Comparison of ENCODE assay signal across 17 cellular contexts in genomic region chr16:67454104-67454503, GRCh38. TPM values are rescaled to one million over a fixed set of nuclear protein-coding genes. Genes with fewer than 3 reads are reported as not detected.
DNase-seq lines count a peak whose midpoint lies in the region; ATAC-seq and TF ChIP-seq lines count a peak whose summit lies in the region.
"Had no signal": no experiment of that assay in that cellular context is flagged by ENCODE, and none has a peak within 500 bp of the region (broad histone marks: within the 10 kb centered on the region; RNA-seq: fewer than 3 reads in every experiment).

No MANE protein-coding gene starts in this region.

- H3K36me3 ChIP-seq in CD8-positive, alpha-beta T cell (ENCODE audit: insufficient read depth, low read length), result no peaks in the 10 kb centered on the region
- peaks cover 3% of the 10 kb centered on the region for H3K36me3 ChIP-seq in ectodermal cell (ENCODE audit: control insufficient read depth, insufficient read depth, low read length)
- H3K36me3 ChIP-seq: MG63 had no signal

- POLR2A ChIA-PET in CD8-positive, alpha-beta T cell (lab: Charles Lee), result no interaction called here
- POLR2A ChIA-PET in WTC11 (lab: Charles Lee), result no interaction called here

- H3K27me3 ChIP-seq in CD8-positive, alpha-beta T cell (ENCODE audit: insufficient read depth, low read length), result no peaks in the 10 kb centered on the region
- H3K27me3 ChIP-seq in ectodermal cell (ENCODE audit: control insufficient read depth, insufficient read depth, low read length, poor library complexity, severe bottlenecking), result no peaks in the 10 kb centered on the region
- H3K27me3 ChIP-seq: MG63, Peyer's patch had no signal

- 47 to 56% methylated on average over 5 of the region's 5 CpGs for WGBS in ectodermal cell, 2 experiments

- H3K9me3 Mint-ChIP-seq in CD8-positive, alpha-beta T cell, result no peaks in the 10 kb centered on the region
- H3K9me3 Mint-ChIP-seq in nephron progenitor cell (no peaks in the 10 kb centered on the region), WTC11 (no peaks in the 10 kb centered on the region)
- H3K9me3 Mint-ChIP-seq: H9 had no signal

- no peaks in the 10 kb centered on the region for H3K4me1 ChIP-seq in CD8-positive, alpha-beta T cell (ENCODE audit: insufficient read depth, low read length)
- H3K4me1 ChIP-seq in ectodermal cell (ENCODE audit: control insufficient read depth, insufficient read depth, low read length), result peaks cover 25% of the 10 kb centered on the region

- no peak overlapping the region for H3K4me3 Mint-ChIP-seq in CD8-positive, alpha-beta T cell
- H3K4me3 Mint-ChIP-seq in nephron progenitor cell, result peak overlapping the region; percentile 20
- no peak overlapping the region for H3K4me3 Mint-ChIP-seq in WTC11
- H3K4me3 Mint-ChIP-seq: H9 had no signal

- intact Hi-C loops in CD8-positive, alpha-beta T cell (cut with DNase I, micrococcal nuclease), result no loop called here

- TF ChIP-seq CTCF in C4-2B (conservative IDR thresholded peaks at IDR 0.05) (no peak), nephron progenitor cell (IDR thresholded peaks at IDR 0.05) (no peak), WTC11 (IDR thresholded peaks at IDR 0.05) (no peak)
- no peak for TF ChIP-seq CTCF in CD8-positive, alpha-beta T cell (IDR thresholded peaks at IDR 0.05)

- peaks cover 58% of the 10 kb centered on the region for H3K36me3 Mint-ChIP-seq in CD8-positive, alpha-beta T cell
- peaks cover 14% of the 10 kb centered on the region for H3K36me3 Mint-ChIP-seq in nephron progenitor cell (ENCODE audit: low read depth)
- no peaks in the 10 kb centered on the region for H3K36me3 Mint-ChIP-seq in WTC11

- DNase-seq in CD8-positive, alpha-beta T cell, result no peak
- DNase-seq in nephron progenitor cell, result no peak
- no peak for DNase-seq in DMS153 treated with DMSO at 0.1 percent for 48 hours (lab: John Stamatoyannopoulos, UW; ENCODE audit: unreplicated experiment)
- no peak for DNase-seq in NCI-H526 (lab: John Stamatoyannopoulos, UW)
- DNase-seq in WTC11 (ENCODE audit: low spot score), result no peak
- DNase-seq: H9, MG63, NCI-H1092 treated with DMSO at 0.1 percent for 48 hours, NCI-H1694 treated with DMSO at 0.1 percent for 48 hours, NCI-H446 treated with DMSO at 0.1 percent for 48 hours, NCI-H774, SHP77 had no signal

- H3K27me3 Mint-ChIP-seq in CD8-positive, alpha-beta T cell (ENCODE audit: low read depth), result no peaks in the 10 kb centered on the region
- H3K27me3 Mint-ChIP-seq in nephron progenitor cell (ENCODE audit: low read depth, poor library complexity), result peaks cover 8% of the 10 kb centered on the region
- H3K27me3 Mint-ChIP-seq in WTC11 (ENCODE audit: low read depth), result no peaks in the 10 kb centered on the region; the same call in 1 of the 2 replicates

- peak overlapping the region; percentile 4 for H3K27ac Mint-ChIP-seq in CD8-positive, alpha-beta T cell
- H3K27ac Mint-ChIP-seq in nephron progenitor cell (peak overlapping the region; percentile 92), WTC11 (no peak overlapping the region)

- H3K27ac ChIP-seq in C4-2B, result peak overlapping the region; percentile 96
- H3K27ac ChIP-seq in CD8-positive, alpha-beta T cell (ENCODE audit: low read depth, low read length), result no peak overlapping the region
- peak overlapping the region; percentile 60 for H3K27ac ChIP-seq in ectodermal cell (ENCODE audit: insufficient read depth, low read depth, low read length, poor library complexity, severe bottlenecking)

- no peak overlapping the region for H3K4me3 ChIP-seq in CD8-positive, alpha-beta T cell (ENCODE audit: low read depth, low read length)
- H3K4me3 ChIP-seq in ectodermal cell (ENCODE audit: insufficient read depth, low read depth, low read length), result no peak overlapping the region
- H3K4me3 ChIP-seq: MG63, Peyer's patch had no signal

- H3K4me1 Mint-ChIP-seq in CD8-positive, alpha-beta T cell (ENCODE audit: low read depth), result peaks cover 20% of the 10 kb centered on the region
- peaks cover 82% of the 10 kb centered on the region for H3K4me1 Mint-ChIP-seq in nephron progenitor cell
- 0 out of 2 replicates have a peak, but pooled peaks cover 5% of the 10 kb centered on the region for H3K4me1 Mint-ChIP-seq in WTC11

- no peak for ATAC-seq in CD8-positive, alpha-beta T cell
- no peak for ATAC-seq in WTC11
- ATAC-seq in GM18870 (IDR thresholded peaks at IDR 0.05; ENCODE audit: unreplicated experiment), result no peak
- ATAC-seq: HepG2 had no signal

- CTCF ChIA-PET in CD8-positive, alpha-beta T cell (lab: Charles Lee), result interaction anchor here (1.7 kb wide), 1 partner anchor 67 kb away, joined by 5 read pairs; no protein-coding TSS in a partner anchor
- CTCF ChIA-PET in WTC11 (lab: Charles Lee), result interaction anchor here (1.0 to 2.8 kb wide), 2 partner anchors 12 to 27 kb away, joined by 3 to 14 read pairs; partner anchors contain the start of gene ATP6V0D1

- no peaks in the 10 kb centered on the region for H3K9me3 ChIP-seq in CD8-positive, alpha-beta T cell (ENCODE audit: low read length)
- H3K9me3 ChIP-seq in ectodermal cell (ENCODE audit: control insufficient read depth, low read length), result no peaks in the 10 kb centered on the region
- H3K9me3 ChIP-seq: MG63, Peyer's patch had no signal

TF ChIP-seq in WTC11, 78 proteins besides CTCF, POLR2A, EP300 and RAD21 (continues in another document):
- TF ChIP-seq JAZF1 (CRISPR knock-in tag; IDR thresholded peaks at IDR 0.05) (no peak), ZNF532 (CRISPR knock-in tag; IDR thresholded peaks at IDR 0.05; ENCODE audit: borderline replicate concordance) (no peak), CREM (CRISPR knock-in tag; IDR thresholded peaks at IDR 0.05) (no peak), GABPB1 (CRISPR knock-in tag; IDR thresholded peaks at IDR 0.05) (no peak)
- TF ChIP-seq, protein P1, sequence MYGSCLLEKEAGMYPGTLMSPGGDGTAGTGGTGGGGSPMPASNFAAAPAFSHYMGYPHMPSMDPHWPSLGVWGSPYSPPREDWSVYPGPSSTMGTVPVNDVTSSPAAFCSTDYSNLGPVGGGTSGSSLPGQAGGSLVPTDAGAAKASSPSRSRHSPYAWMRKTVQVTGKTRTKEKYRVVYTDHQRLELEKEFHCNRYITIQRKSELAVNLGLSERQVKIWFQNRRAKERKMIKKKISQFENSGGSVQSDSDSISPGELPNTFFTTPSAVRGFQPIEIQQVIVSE (CRISPR knock-in tag; IDR thresholded peaks at IDR 0.05; ENCODE audit: borderline replicate concordance), result no peak
- TF ChIP-seq, protein P2, sequence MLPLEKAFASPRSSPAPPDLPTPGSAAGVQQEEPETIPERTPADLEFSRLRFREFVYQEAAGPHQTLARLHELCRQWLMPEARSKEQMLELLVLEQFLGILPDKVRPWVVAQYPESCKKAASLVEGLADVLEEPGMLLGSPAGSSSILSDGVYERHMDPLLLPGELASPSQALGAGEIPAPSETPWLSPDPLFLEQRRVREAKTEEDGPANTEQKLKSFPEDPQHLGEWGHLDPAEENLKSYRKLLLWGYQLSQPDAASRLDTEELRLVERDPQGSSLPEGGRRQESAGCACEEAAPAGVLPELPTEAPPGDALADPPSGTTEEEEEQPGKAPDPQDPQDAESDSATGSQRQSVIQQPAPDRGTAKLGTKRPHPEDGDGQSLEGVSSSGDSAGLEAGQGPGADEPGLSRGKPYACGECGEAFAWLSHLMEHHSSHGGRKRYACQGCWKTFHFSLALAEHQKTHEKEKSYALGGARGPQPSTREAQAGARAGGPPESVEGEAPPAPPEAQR (CRISPR knock-in tag; IDR thresholded peaks at IDR 0.05), result no peak

RNA-seq across cellular contexts. Expression of gene HSD11B2, which starts 23.2 kb away (rescaled TPM):
- not detected for total RNA-seq in CD8-positive, alpha-beta T cell
- polyA plus RNA-seq in ectodermal cell (2013, experiment 1 of 4), result 1.3 TPM
- 3.6 TPM for polyA plus RNA-seq in ectodermal cell (2013, experiment 2 of 4)
- 3.0 TPM for polyA plus RNA-seq in ectodermal cell (2013, experiment 3 of 4)
- 2.8 TPM for polyA plus RNA-seq in ectodermal cell (2013, experiment 4 of 4)
- total RNA-seq in WTC11 (2021), result 33.4 to 38.3 TPM (median 36.4 TPM) in 3 replicates

RNA-seq across cellular contexts. Expression of gene ATP6V0D1, which starts 26.9 kb away (rescaled TPM):
- 10 to 100 TPM; 56.3 to 62.0 TPM for total RNA-seq in CD8-positive, alpha-beta T cell
- 79.7 TPM for polyA plus RNA-seq in ectodermal cell (2013, experiment 1 of 4)
- polyA plus RNA-seq in ectodermal cell (2013, experiment 2 of 4), result 75.4 TPM
- 56.7 TPM for polyA plus RNA-seq in ectodermal cell (2013, experiment 3 of 4)
- polyA plus RNA-seq in ectodermal cell (2013, experiment 4 of 4), result 59.7 TPM
- 32.5 to 44.1 TPM (median 33.8 TPM) in 3 replicates for total RNA-seq in WTC11 (2021)

RNA-seq across cellular contexts. Expression of gene AGRP, which starts 29.2 kb away (rescaled TPM):
- not detected for total RNA-seq in CD8-positive, alpha-beta T cell
- polyA plus RNA-seq in ectodermal cell (2013, experiment 1 of 4), result not detected
- polyA plus RNA-seq in ectodermal cell (2013, experiment 2 of 4), result not detected
- not detected for polyA plus RNA-seq in ectodermal cell (2013, experiment 3 of 4)
- not detected for polyA plus RNA-seq in ectodermal cell (2013, experiment 4 of 4)
- not detected in 3 replicates for total RNA-seq in WTC11 (2021)
- total RNA-seq: H9, HepG2, Peyer's patch had no signal
- polyA plus RNA-seq: HepG2 had no signal

RNA-seq across cellular contexts. Expression of gene ZDHHC1, which starts 37.8 kb away (rescaled TPM):
- not detected for total RNA-seq in CD8-positive, alpha-beta T cell
- 6.0 TPM for polyA plus RNA-seq in ectodermal cell (2013, experiment 1 of 4)
- polyA plus RNA-seq in ectodermal cell (2013, experiment 2 of 4), result 7.1 TPM
- polyA plus RNA-seq in ectodermal cell (2013, experiment 3 of 4), result 5.9 TPM
- polyA plus RNA-seq in ectodermal cell (2013, experiment 4 of 4), result 8.9 TPM
- 4.2 to 4.9 TPM (median 4.6 TPM) in 3 replicates for total RNA-seq in WTC11 (2021)

Comparison
In these comparisons a context has a peak if more than half of its experiments do, and no peak if none do; other contexts are left out.
1. RNA of gene HSD11B2, which starts 23.2 kb away (total RNA-seq): 33.4 to 38.3 TPM in WTC11; not detected in CD8-positive, alpha-beta T cell; every median in the first group is over 10 times any median in the second.